8 cellular contexts compared by ENCODE assay signal in genomic region chr11:45848654-45849081, GRCh38. TPM values are rescaled to one million over a fixed set of nuclear protein-coding genes. Genes with fewer than 3 reads are reported as not detected.
DNase-seq lines count a peak whose midpoint lies in the region; ATAC-seq and TF ChIP-seq lines count a peak whose summit lies in the region.

No MANE protein-coding gene starts in this region.

- intact Hi-C loops in heart right ventricle (cut with DNase I), result loop anchor here in 4 of 10 donors (5.0 to 10.0 kb wide), 5 partner anchors 41 to 274 kb away; partner anchors contain the start of genes PEX16 (in 1 of the 4), PHF21A (in 1 of the 4) and SLC35C1 (in 1 of the 4)
- intact Hi-C loops in Right ventricle myocardium inferior (cut with DNase I), result loop anchor here (5.0 to 10.0 kb wide), 3 partner anchors 74 to 274 kb away; partner anchors contain the start of genes CHST1 and PHF21A
- intact Hi-C loops in uterus (cut with DNase I; ENCODE audit: low total_unique reads), result loop anchor here (5.0 kb wide), 1 partner anchor 69 kb away; the partner anchor contains the start of gene PEX16
- intact Hi-C loops in posterior vena cava (cut with DNase I), result no loop called here

- H3K9me3 Mint-ChIP-seq in brain (peaks cover 0 to 2% (median 0%) of the 10 kb centered on the region in 5 experiments), mesothelial cell of epicardium (no peaks in the 10 kb centered on the region)

- H3K36me3 Mint-ChIP-seq in brain (peaks cover 6% of the 10 kb centered on the region), mesothelial cell of epicardium (no peaks in the 10 kb centered on the region)

- TF ChIP-seq CTCF in heart right ventricle (IDR thresholded peaks at IDR 0.05), result no peak
- no peak for TF ChIP-seq CTCF in brain (conservative IDR thresholded peaks at IDR 0.05)
- no peak for TF ChIP-seq CTCF in mesothelial cell of epicardium (IDR thresholded peaks at IDR 0.05; ENCODE audit: unreplicated experiment)
- no peak for TF ChIP-seq CTCF in uterus (IDR thresholded peaks at IDR 0.05)

- H3K27me3 Mint-ChIP-seq in brain, result peaks cover 28% of the 10 kb centered on the region
- H3K27me3 Mint-ChIP-seq in mesothelial cell of epicardium (ENCODE audit: low read depth), result peaks cover 23% of the 10 kb centered on the region

- H3K27me3 ChIP-seq in heart right ventricle, result no peaks in the 10 kb centered on the region
- H3K27me3 ChIP-seq in uterus, result no peaks in the 10 kb centered on the region

- no peaks in the 10 kb centered on the region for H3K9me3 ChIP-seq in heart right ventricle
- no peaks in the 10 kb centered on the region for H3K9me3 ChIP-seq in uterus

- H3K4me1 Mint-ChIP-seq in brain (peaks cover 76% of the 10 kb centered on the region), mesothelial cell of epicardium (peaks cover 18% of the 10 kb centered on the region)

- DNase-seq in heart right ventricle, result no peak
- DNase-seq in Right ventricle myocardium inferior (ENCODE audit: missing footprints), result no peak
- DNase-seq in mesothelial cell of epicardium (ENCODE audit: low spot score in 2 of 2, unreplicated experiment in 2 of 2), result no peak
- DNase-seq in uterus, result no peak
- DNase-seq in posterior vena cava (ENCODE audit: low spot score), result no peak
- DNase-seq in NOMO-1 treated with dmso at 0.1 percent for 144 hours (lab: John Stamatoyannopoulos, UW; ENCODE audit: unreplicated experiment), result no peak

- peak overlapping the region in 9 of 10 donors; percentile 91 to 99 (median 98) for H3K27ac ChIP-seq in heart right ventricle
- H3K27ac ChIP-seq in uterus, result peak overlapping the region; percentile 89 to 96

- H3K27ac Mint-ChIP-seq in brain (peak overlapping the region; percentile 51 to 92 (median 71)), mesothelial cell of epicardium (peak overlapping the region; percentile 88)

- no peak for TF ChIP-seq POLR2A in uterus (IDR thresholded peaks at IDR 0.05)

- H3K36me3 ChIP-seq in heart right ventricle (peaks cover 0 to 21% (median 0%) of the 10 kb centered on the region in 9 donors), uterus (no peaks in the 10 kb centered on the region)

- H3K4me3 ChIP-seq in heart right ventricle (peak overlapping the region; percentile 58 to 99 (median 93)), uterus (peak overlapping the region; percentile 91 to 97)

- peaks cover 24 to 70% (median 63%) of the 10 kb centered on the region in 9 donors for H3K4me1 ChIP-seq in heart right ventricle
- peaks cover 17% of the 10 kb centered on the region in 2 donors for H3K4me1 ChIP-seq in uterus

- ATAC-seq in heart right ventricle (no peak), Right ventricle myocardium inferior (no peak), GM19023 (IDR thresholded peaks at IDR 0.05; ENCODE audit: unreplicated experiment) (no peak)

- WGBS in heart right ventricle, 2 donors, result 31 to 42% methylated on average over 8 of the region's 8 CpGs

- H3K4me3 Mint-ChIP-seq in brain, result peak overlapping the region; percentile 89 to 91 (median 91)
- H3K4me3 Mint-ChIP-seq in mesothelial cell of epicardium, result peak overlapping the region; percentile 81

RNA-seq across cellular contexts. Expression of gene CRY2, which starts 1.4 kb away (rescaled TPM):
- 100 to 1,000 TPM in 5 of 10 donors, 10 to 100 TPM in 5; 61.8 to 131 (median 98.0) TPM for total RNA-seq in heart right ventricle
- polyA plus RNA-seq in heart right ventricle, result 10 to 100 TPM; 16.8 to 24.4 TPM
- 69.8 TPM for total RNA-seq in Right ventricle myocardium inferior
- 18.2 TPM for polyA plus RNA-seq in brain (ENCODE audit: insufficient read depth, low read depth, low replicate concordance)
- 33.8 to 35.9 TPM (median 34.3 TPM) in 3 replicates for total RNA-seq in mesothelial cell of epicardium
- 10 to 100 TPM; 22.1 to 91.8 (median 61.0) TPM for total RNA-seq in uterus
- total RNA-seq in posterior vena cava, result 10 to 100 TPM; 32.2 to 49.5 TPM

RNA-seq across cellular contexts. Expression of gene MAPK8IP1, which starts 36.8 kb away (rescaled TPM):
- total RNA-seq in heart right ventricle (1 to 10 TPM; 4.4 to 8.0 (median 6.5) TPM), Right ventricle myocardium inferior (5.9 TPM), mesothelial cell of epicardium (11.5 to 13.8 TPM (median 12.7 TPM) in 3 replicates), uterus (10 to 100 TPM in 3 of 4 donors, 1 to 10 TPM in 1; 2.1 to 29.9 (median 20.0) TPM), posterior vena cava (10 to 100 TPM in 1 of 2 donors, 1 to 10 TPM in 1; 8.5 to 10.9 TPM)
- polyA plus RNA-seq in heart right ventricle (1 to 10 TPM; 2.6 to 3.1 TPM), brain (ENCODE audit: insufficient read depth, low read depth, low replicate concordance) (180 TPM)

RNA-seq across cellular contexts. Expression of gene SLC35C1, which starts 43.7 kb away (rescaled TPM):
- total RNA-seq in heart right ventricle (1 to 10 TPM; 4.5 to 9.6 (median 6.1) TPM), Right ventricle myocardium inferior (6.0 TPM), mesothelial cell of epicardium (13.2 to 14.6 TPM (median 14.5 TPM) in 3 replicates), uterus (10 to 100 TPM in 1 of 4 donors, 1 to 10 TPM in 2, under 1 TPM in 1; under 0.01 to 12.7 (median 5.2) TPM), posterior vena cava (10 to 100 TPM; 13.4 to 13.6 TPM)
- polyA plus RNA-seq in heart right ventricle (10 to 100 TPM in 1 of 2 donors, 1 to 10 TPM in 1; 5.2 to 14.1 TPM), brain (ENCODE audit: insufficient read depth, low read depth, low replicate concordance) (7.7 TPM)

RNA-seq across cellular contexts. Expression of gene FREY1, which starts 58.4 kb away (rescaled TPM):
- total RNA-seq in heart right ventricle, result under 1 TPM in 3 of 10 donors, not detected in 7; 0.38 to 0.55 (median 0.39) TPM
- under 1 TPM; 0.22 to 0.59 TPM for polyA plus RNA-seq in heart right ventricle
- not detected for total RNA-seq in Right ventricle myocardium inferior
- 0.49 TPM for polyA plus RNA-seq in brain (ENCODE audit: insufficient read depth, low read depth, low replicate concordance)
- 2.3 to 3.9 TPM (median 3.4 TPM) in 3 replicates for total RNA-seq in mesothelial cell of epicardium
- 1 to 10 TPM in 1 of 4 donors, not detected in 3; 1.6 TPM for total RNA-seq in uterus
- under 1 TPM in 1 of 2 donors, not detected in 1; 0.57 TPM for total RNA-seq in posterior vena cava

Comparison
In these comparisons a context has a peak if more than half of its experiments do, and no peak if none do; other contexts are left out.
1. intact Hi-C loops: an anchor here in Right ventricle myocardium inferior (5.0 to 10.0 kb wide) and uterus (5.0 kb wide); none called in posterior vena cava.